ENCODE assay signal across 1 cellular context in the genomic region with DNA sequence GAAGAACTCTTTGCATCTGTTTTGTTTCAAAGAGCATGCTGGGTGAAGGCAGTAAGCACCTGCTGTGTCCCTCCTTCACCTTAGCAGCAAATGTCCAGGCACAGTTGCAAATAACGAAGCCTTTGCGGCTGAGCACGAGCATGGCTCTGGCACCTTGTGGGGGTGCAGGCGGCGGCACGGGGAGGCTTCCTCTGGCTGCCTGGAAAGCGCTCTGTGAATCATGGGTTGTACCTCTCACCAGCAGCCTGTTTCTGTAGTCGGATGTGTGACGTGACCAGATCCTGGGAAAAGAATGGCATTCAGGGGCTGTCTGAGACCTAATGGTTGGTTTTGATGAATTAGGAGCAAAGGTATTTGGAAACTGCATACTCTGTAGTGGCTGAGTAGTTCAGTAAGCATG.
TF ChIP-seq lines count a peak whose summit lies in the region.

No MANE protein-coding gene starts in this region.

TF ChIP-seq in IMR-90, 13 proteins besides CTCF, POLR2A, EP300 and RAD21:
- TF ChIP-seq MAFK (IDR thresholded peaks at IDR 0.05; ENCODE audit: low read depth, low read length) (no peak), CHD1 (IDR thresholded peaks at IDR 0.05; ENCODE audit: low read depth, low read length) (no peak), FOS (IDR thresholded peaks at IDR 0.05; ENCODE audit: low read depth, low read length) (no peak), MXI1 (IDR thresholded peaks at IDR 0.05; ENCODE audit: borderline replicate concordance, low read depth, low read length) (no peak), RCOR1 (IDR thresholded peaks at IDR 0.05; ENCODE audit: insufficient replicate concordance, low read length) (no peak), MAZ (IDR thresholded peaks at IDR 0.05; ENCODE audit: borderline replicate concordance, low read depth, low read length) (no peak), BHLHE40 (IDR thresholded peaks at IDR 0.05; ENCODE audit: low read depth, low read length) (no peak), SMC3 (IDR thresholded peaks at IDR 0.05; ENCODE audit: low read depth, low read length) (no peak), CEBPB (IDR thresholded peaks at IDR 0.05; ENCODE audit: low read depth, low read length) (no peak)
- TF ChIP-seq, protein P1, sequence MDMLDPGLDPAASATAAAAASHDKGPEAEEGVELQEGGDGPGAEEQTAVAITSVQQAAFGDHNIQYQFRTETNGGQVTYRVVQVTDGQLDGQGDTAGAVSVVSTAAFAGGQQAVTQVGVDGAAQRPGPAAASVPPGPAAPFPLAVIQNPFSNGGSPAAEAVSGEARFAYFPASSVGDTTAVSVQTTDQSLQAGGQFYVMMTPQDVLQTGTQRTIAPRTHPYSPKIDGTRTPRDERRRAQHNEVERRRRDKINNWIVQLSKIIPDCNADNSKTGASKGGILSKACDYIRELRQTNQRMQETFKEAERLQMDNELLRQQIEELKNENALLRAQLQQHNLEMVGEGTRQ (IDR thresholded peaks at IDR 0.05; ENCODE audit: low read depth, low read length): no peak
- TF ChIP-seq, protein P2, sequence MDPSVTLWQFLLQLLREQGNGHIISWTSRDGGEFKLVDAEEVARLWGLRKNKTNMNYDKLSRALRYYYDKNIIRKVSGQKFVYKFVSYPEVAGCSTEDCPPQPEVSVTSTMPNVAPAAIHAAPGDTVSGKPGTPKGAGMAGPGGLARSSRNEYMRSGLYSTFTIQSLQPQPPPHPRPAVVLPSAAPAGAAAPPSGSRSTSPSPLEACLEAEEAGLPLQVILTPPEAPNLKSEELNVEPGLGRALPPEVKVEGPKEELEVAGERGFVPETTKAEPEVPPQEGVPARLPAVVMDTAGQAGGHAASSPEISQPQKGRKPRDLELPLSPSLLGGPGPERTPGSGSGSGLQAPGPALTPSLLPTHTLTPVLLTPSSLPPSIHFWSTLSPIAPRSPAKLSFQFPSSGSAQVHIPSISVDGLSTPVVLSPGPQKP (IDR thresholded peaks at IDR 0.05; ENCODE audit: borderline replicate concordance, low read depth, low read length): no peak
